Comparison of ENCODE assay signal across 8 cellular contexts in the genomic region with DNA sequence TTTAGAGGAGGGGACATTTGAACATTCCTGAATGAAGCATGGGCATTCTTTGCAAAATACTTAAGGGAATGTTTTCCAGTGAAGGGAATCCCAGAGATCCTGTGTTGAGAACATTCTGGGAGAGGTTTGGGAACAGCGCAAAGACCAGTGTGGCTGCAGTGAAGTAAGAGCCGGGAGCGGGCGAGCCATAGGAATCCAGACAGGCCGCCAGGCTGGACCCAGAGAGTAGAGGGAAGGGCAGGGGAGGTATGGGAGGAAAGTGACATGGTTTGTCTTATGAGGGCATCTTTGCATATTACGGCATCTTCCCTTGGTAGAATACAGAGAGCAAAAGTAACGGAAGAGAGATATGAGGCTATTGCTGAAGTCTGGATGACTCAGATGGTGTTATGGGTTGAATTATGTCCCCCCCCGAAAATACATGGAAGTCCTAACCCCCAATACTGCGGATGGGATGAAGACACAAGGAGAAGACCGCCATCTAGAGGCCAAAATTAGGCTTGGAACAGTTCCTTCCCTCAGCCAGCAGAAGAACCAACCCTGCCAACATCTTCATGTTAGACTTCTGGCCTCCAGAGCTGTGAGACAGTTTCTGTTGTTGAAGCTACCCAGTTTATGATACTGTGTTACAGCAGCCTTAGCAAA.
DNase-seq lines count a peak whose midpoint lies in the region; ATAC-seq, FAIRE-seq and TF ChIP-seq lines count a peak whose summit lies in the region.

No MANE protein-coding gene starts in this region.

- peaks cover 12% of the 10 kb centered on the region for H3K36me3 Mint-ChIP-seq in T-helper 1 cell treated with Interleukin-12 subunit alpha and Interleukin-12 subunit beta and Interleukin-4 antibody, amounts not matched to agents 30 μg/mL and 1 μg/mL, for 36 hours (ENCODE audit: low read depth)
- no peaks in the 10 kb centered on the region for H3K36me3 Mint-ChIP-seq in glutamatergic neuron (ENCODE audit: unreplicated experiment)

- no peaks in the 10 kb centered on the region for H3K36me3 ChIP-seq in testis (ENCODE audit: low read depth, missing control alignments)
- H3K36me3 ChIP-seq in H7 (replicated peaks; ENCODE audit: control insufficient read depth, insufficient read depth, low read length), result no peaks in the 10 kb centered on the region

- peak overlapping the region; percentile 56 for H3K27ac Mint-ChIP-seq in T-helper 1 cell treated with Interleukin-12 subunit alpha and Interleukin-12 subunit beta and Interleukin-4 antibody, amounts not matched to agents 30 μg/mL and 1 μg/mL, for 36 hours
- no peak overlapping the region for H3K27ac Mint-ChIP-seq in glutamatergic neuron (ENCODE audit: unreplicated experiment)

- peak; percentile 13 for DNase-seq in Ammon's horn (ENCODE audit: low spot score)
- DNase-seq in GM20000 (ENCODE audit: low spot score), result peak; percentile 20
- DNase-seq in glutamatergic neuron, result no peak
- peak; percentile 22 for DNase-seq in testis
- DNase-seq in GM19239 (ENCODE audit: insufficient read length, low spot score), result no peak
- no peak for DNase-seq in H7

- H3K4me1 Mint-ChIP-seq in T-helper 1 cell treated with Interleukin-12 subunit alpha and Interleukin-12 subunit beta and Interleukin-4 antibody, amounts not matched to agents 30 μg/mL and 1 μg/mL, for 36 hours (ENCODE audit: low read depth), result peaks cover 46% of the 10 kb centered on the region
- H3K4me1 Mint-ChIP-seq in glutamatergic neuron (ENCODE audit: low read depth, unreplicated experiment), result peaks cover 2% of the 10 kb centered on the region

- no peak overlapping the region for H3K27ac ChIP-seq in testis

- H3K27me3 Mint-ChIP-seq in T-helper 1 cell treated with Interleukin-12 subunit alpha and Interleukin-12 subunit beta and Interleukin-4 antibody, amounts not matched to agents 30 μg/mL and 1 μg/mL, for 36 hours (ENCODE audit: low read depth), result peaks cover 2% of the 10 kb centered on the region
- H3K27me3 Mint-ChIP-seq in glutamatergic neuron (ENCODE audit: unreplicated experiment), result peaks cover 3% of the 10 kb centered on the region

- H3K27me3 ChIP-seq in testis, result no peaks in the 10 kb centered on the region
- H3K27me3 ChIP-seq in H7 (ENCODE audit: control insufficient read depth, insufficient read depth, low read length), result no peaks in the 10 kb centered on the region

- no peaks in the 10 kb centered on the region for H3K9me3 Mint-ChIP-seq in T-helper 1 cell treated with Interleukin-12 subunit alpha and Interleukin-12 subunit beta and Interleukin-4 antibody, amounts not matched to agents 30 μg/mL and 1 μg/mL, for 36 hours
- no peaks in the 10 kb centered on the region for H3K9me3 Mint-ChIP-seq in glutamatergic neuron (ENCODE audit: unreplicated experiment)

- no peak for TF ChIP-seq POLR2A in testis (IDR thresholded peaks at IDR 0.05)

- no peak for FAIRE-seq in GM19239 (lab: Jason Lieb, UNC)

- H3K4me1 ChIP-seq in testis, result no peaks in the 10 kb centered on the region

- H3K4me3 Mint-ChIP-seq in T-helper 1 cell treated with Interleukin-12 subunit alpha and Interleukin-12 subunit beta and Interleukin-4 antibody, amounts not matched to agents 30 μg/mL and 1 μg/mL, for 36 hours, result no peak overlapping the region
- H3K4me3 Mint-ChIP-seq in glutamatergic neuron (ENCODE audit: unreplicated experiment), result no peak overlapping the region

- intact Hi-C loops in testis (cut with DNase I; ENCODE audit: low total_unique reads), result no loop called here

- no peak for ATAC-seq in HG02970 (IDR thresholded peaks at IDR 0.05; ENCODE audit: low FRiP score, unreplicated experiment)

- H3K9me3 ChIP-seq in testis, result no peaks in the 10 kb centered on the region

- no peak overlapping the region for H3K4me3 ChIP-seq in testis
- no peak overlapping the region for H3K4me3 ChIP-seq in H7 (ENCODE audit: insufficient read depth, low read depth, low read length)

- TF ChIP-seq CTCF in GM20000 (IDR thresholded peaks at IDR 0.05; ENCODE audit: extremely low read depth, missing control alignments) (peak; percentile 54), glutamatergic neuron (IDR thresholded peaks at IDR 0.05; ENCODE audit: partially characterized antibody, unreplicated experiment) (peak; percentile 46), testis (IDR thresholded peaks at IDR 0.05) (peak in 1 of 3 experiments; percentile 9)

- 74 to 86% methylated on average over 10 of the region's 10 CpGs for WGBS in testis, 2 donors

Comparison
In these comparisons a context has a peak if more than half of its experiments do, and no peak if none do; other contexts are left out.
1. DNase-seq: peak in Ammon's horn (single experiment), GM20000 (single experiment) and testis (single experiment); none in glutamatergic neuron (single experiment), GM19239 (single experiment) and H7 (single experiment).